Comparison of ENCODE assay signal across 1 cellular context in genomic region chr12:104462931-104463339, GRCh38.
TF ChIP-seq lines count a peak whose summit lies in the region.

No MANE protein-coding gene starts in this region.

TF ChIP-seq in K562, 482 proteins besides CTCF, POLR2A, EP300 and RAD21 (continued from another document and continues in another):
- no peak for TF ChIP-seq MIER1 (IDR thresholded peaks at IDR 0.05; ENCODE audit: low read depth)
- TF ChIP-seq, protein P1, sequence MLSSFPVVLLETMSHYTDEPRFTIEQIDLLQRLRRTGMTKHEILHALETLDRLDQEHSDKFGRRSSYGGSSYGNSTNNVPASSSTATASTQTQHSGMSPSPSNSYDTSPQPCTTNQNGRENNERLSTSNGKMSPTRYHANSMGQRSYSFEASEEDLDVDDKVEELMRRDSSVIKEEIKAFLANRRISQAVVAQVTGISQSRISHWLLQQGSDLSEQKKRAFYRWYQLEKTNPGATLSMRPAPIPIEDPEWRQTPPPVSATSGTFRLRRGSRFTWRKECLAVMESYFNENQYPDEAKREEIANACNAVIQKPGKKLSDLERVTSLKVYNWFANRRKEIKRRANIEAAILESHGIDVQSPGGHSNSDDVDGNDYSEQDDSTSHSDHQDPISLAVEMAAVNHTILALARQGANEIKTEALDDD (IDR thresholded peaks at IDR 0.05) = 0 out of 2 replicates have a peak, but pooled peaks have one; percentile 31
- TF ChIP-seq, protein P2, sequence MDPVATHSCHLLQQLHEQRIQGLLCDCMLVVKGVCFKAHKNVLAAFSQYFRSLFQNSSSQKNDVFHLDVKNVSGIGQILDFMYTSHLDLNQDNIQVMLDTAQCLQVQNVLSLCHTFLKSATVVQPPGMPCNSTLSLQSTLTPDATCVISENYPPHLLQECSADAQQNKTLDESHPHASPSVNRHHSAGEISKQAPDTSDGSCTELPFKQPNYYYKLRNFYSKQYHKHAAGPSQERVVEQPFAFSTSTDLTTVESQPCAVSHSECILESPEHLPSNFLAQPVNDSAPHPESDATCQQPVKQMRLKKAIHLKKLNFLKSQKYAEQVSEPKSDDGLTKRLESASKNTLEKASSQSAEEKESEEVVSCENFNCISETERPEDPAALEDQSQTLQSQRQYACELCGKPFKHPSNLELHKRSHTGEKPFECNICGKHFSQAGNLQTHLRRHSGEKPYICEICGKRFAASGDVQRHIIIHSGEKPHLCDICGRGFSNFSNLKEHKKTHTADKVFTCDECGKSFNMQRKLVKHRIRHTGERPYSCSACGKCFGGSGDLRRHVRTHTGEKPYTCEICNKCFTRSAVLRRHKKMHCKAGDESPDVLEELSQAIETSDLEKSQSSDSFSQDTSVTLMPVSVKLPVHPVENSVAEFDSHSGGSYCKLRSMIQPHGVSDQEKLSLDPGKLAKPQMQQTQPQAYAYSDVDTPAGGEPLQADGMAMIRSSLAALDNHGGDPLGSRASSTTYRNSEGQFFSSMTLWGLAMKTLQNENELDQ (CRISPR knock-in tag; IDR thresholded peaks at IDR 0.05; ENCODE audit: borderline replicate concordance) = no peak
- no peak for TF ChIP-seq POLR2H (tag; IDR thresholded peaks at IDR 0.05; ENCODE audit: low read depth)
- TF ChIP-seq RCOR1 (IDR thresholded peaks at IDR 0.05; ENCODE audit: borderline replicate concordance in 1 of 2, low read depth in 2 of 2, low read length in 2 of 2) = no peak
- TF ChIP-seq MAFF (IDR thresholded peaks at IDR 0.05; ENCODE audit: low read length) = peak; percentile 44; the same call in 1 of the 2 replicates
- TF ChIP-seq TAF1 (IDR thresholded peaks at IDR 0.05; ENCODE audit: control insufficient read depth, extremely low read depth, insufficient read depth, low read length, severe bottlenecking) = no peak
- no peak for TF ChIP-seq NR2C2 (CRISPR knock-in tag; IDR thresholded peaks at IDR 0.05)
- TF ChIP-seq NR2C2 (tag; IDR thresholded peaks at IDR 0.05) = 0 out of 2 replicates have a peak, but pooled peaks have one; percentile 31
- TF ChIP-seq MAFG (tag; conservative IDR thresholded peaks at IDR 0.05) = peak; percentile 65
- TF ChIP-seq STAT5A (IDR thresholded peaks at IDR 0.05; ENCODE audit: borderline replicate concordance, low read length) = no peak
- no peak for TF ChIP-seq HEY1 (CRISPR knock-in tag; IDR thresholded peaks at IDR 0.05; ENCODE audit: borderline replicate concordance)
- no peak for TF ChIP-seq NFYB (IDR thresholded peaks at IDR 0.05; ENCODE audit: extremely low read depth, insufficient read length)
- TF ChIP-seq ELF1 (tag; IDR thresholded peaks at IDR 0.05) = peak; percentile 57; the same call in 1 of the 2 replicates
- peak; percentile 87 for TF ChIP-seq ESRRA (IDR thresholded peaks at IDR 0.05; ENCODE audit: borderline replicate concordance, low read depth)
- TF ChIP-seq, protein P3, sequence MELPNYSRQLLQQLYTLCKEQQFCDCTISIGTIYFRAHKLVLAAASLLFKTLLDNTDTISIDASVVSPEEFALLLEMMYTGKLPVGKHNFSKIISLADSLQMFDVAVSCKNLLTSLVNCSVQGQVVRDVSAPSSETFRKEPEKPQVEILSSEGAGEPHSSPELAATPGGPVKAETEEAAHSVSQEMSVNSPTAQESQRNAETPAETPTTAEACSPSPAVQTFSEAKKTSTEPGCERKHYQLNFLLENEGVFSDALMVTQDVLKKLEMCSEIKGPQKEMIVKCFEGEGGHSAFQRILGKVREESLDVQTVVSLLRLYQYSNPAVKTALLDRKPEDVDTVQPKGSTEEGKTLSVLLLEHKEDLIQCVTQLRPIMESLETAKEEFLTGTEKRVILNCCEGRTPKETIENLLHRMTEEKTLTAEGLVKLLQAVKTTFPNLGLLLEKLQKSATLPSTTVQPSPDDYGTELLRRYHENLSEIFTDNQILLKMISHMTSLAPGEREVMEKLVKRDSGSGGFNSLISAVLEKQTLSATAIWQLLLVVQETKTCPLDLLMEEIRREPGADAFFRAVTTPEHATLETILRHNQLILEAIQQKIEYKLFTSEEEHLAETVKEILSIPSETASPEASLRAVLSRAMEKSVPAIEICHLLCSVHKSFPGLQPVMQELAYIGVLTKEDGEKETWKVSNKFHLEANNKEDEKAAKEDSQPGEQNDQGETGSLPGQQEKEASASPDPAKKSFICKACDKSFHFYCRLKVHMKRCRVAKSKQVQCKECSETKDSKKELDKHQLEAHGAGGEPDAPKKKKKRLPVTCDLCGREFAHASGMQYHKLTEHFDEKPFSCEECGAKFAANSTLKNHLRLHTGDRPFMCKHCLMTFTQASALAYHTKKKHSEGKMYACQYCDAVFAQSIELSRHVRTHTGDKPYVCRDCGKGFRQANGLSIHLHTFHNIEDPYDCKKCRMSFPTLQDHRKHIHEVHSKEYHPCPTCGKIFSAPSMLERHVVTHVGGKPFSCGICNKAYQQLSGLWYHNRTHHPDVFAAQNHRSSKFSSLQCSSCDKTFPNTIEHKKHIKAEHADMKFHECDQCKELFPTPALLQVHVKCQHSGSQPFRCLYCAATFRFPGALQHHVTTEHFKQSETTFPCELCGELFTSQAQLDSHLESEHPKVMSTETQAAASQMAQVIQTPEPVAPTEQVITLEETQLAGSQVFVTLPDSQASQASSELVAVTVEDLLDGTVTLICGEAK (IDR thresholded peaks at IDR 0.05) = peak; percentile 94
- TF ChIP-seq, protein P3 (CRISPR knock-in tag; IDR thresholded peaks at IDR 0.05) = peak; percentile 68; the same call in 1 of the 2 replicates
- TF ChIP-seq CGGBP1 (CRISPR knock-in tag; IDR thresholded peaks at IDR 0.05) = no peak
- peak; percentile 57 for TF ChIP-seq NFE2 (IDR thresholded peaks at IDR 0.05; ENCODE audit: low read depth)
- TF ChIP-seq SPI1 (IDR thresholded peaks at IDR 0.05; ENCODE audit: borderline replicate concordance, low read depth, low read length) = peak; percentile 97
- TF ChIP-seq, protein P4, sequence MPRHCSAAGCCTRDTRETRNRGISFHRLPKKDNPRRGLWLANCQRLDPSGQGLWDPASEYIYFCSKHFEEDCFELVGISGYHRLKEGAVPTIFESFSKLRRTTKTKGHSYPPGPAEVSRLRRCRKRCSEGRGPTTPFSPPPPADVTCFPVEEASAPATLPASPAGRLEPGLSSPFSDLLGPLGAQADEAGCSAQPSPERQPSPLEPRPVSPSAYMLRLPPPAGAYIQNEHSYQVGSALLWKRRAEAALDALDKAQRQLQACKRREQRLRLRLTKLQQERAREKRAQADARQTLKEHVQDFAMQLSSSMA (CRISPR knock-in tag; IDR thresholded peaks at IDR 0.05) = no peak
- no peak for TF ChIP-seq ZNF398 (CRISPR knock-in tag; IDR thresholded peaks at IDR 0.05)
- no peak for TF ChIP-seq ADNP (tag; IDR thresholded peaks at IDR 0.05)
- TF ChIP-seq ZBTB12 (CRISPR knock-in tag; IDR thresholded peaks at IDR 0.05) = no peak
- peak; percentile 42; the same call in 1 of the 2 replicates for TF ChIP-seq ETV1 (tag; conservative IDR thresholded peaks at IDR 0.05; ENCODE audit: low read depth)
- TF ChIP-seq ZKSCAN1 (IDR thresholded peaks at IDR 0.05; ENCODE audit: low read depth, low read length) = no peak
- TF ChIP-seq RBM15 (IDR thresholded peaks at IDR 0.05; ENCODE audit: insufficient read depth, low read length) = no peak
- TF ChIP-seq, protein P5, sequence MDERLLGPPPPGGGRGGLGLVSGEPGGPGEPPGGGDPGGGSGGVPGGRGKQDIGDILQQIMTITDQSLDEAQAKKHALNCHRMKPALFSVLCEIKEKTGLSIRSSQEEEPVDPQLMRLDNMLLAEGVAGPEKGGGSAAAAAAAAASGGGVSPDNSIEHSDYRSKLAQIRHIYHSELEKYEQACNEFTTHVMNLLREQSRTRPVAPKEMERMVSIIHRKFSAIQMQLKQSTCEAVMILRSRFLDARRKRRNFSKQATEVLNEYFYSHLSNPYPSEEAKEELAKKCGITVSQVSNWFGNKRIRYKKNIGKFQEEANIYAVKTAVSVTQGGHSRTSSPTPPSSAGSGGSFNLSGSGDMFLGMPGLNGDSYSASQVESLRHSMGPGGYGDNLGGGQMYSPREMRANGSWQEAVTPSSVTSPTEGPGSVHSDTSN (CRISPR knock-in tag; IDR thresholded peaks at IDR 0.05; ENCODE audit: low read depth) = no peak
- TF ChIP-seq, protein P5 (tag; conservative IDR thresholded peaks at IDR 0.05; ENCODE audit: low read depth) = peak; percentile 72
- TF ChIP-seq, protein P6, sequence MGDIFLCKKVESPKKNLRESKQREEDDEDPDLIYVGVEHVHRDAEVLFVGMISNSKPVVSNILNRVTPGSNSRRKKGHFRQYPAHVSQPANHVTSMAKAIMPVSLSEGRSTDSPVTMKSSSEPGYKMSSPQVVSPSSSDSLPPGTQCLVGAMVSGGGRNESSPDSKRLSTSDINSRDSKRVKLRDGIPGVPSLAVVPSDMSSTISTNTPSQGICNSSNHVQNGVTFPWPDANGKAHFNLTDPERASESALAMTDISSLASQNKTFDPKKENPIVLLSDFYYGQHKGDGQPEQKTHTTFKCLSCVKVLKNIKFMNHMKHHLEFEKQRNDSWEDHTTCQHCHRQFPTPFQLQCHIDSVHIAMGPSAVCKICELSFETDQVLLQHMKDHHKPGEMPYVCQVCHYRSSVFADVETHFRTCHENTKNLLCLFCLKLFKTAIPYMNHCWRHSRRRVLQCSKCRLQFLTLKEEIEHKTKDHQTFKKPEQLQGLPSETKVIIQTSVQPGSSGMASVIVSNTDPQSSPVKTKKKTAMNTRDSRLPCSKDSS (IDR thresholded peaks at IDR 0.05; ENCODE audit: low read depth, partially characterized antibody) = no peak
- TF ChIP-seq ELF2 (CRISPR knock-in tag; IDR thresholded peaks at IDR 0.05) = peak; percentile 78
- no peak for TF ChIP-seq ZNF324 (CRISPR knock-in tag; IDR thresholded peaks at IDR 0.05)
- no peak for TF ChIP-seq ZNF696 (CRISPR knock-in tag; conservative IDR thresholded peaks at IDR 0.05)
